ENCODE assay signal across 25 cellular contexts in genomic region chr16:71348262-71349085, GRCh38. TPM values are rescaled to one million over a fixed set of nuclear protein-coding genes. Genes with fewer than 3 reads are reported as not detected.
DNase-seq lines count a peak whose midpoint lies in the region; ATAC-seq and FAIRE-seq lines count a peak whose summit lies in the region.
"Had no signal": no experiment of that assay in that cellular context is flagged by ENCODE, and none has a peak within 500 bp of the region (broad histone marks: within the 10 kb centered on the region; RNA-seq: fewer than 3 reads in every experiment).

No MANE protein-coding gene starts in this region.

- H3K27me3 ChIP-seq in CD8-positive, alpha-beta memory T cell (ENCODE audit: insufficient read depth, low read length, poor library complexity, severe bottlenecking) = no peaks in the 10 kb centered on the region
- H3K27me3 ChIP-seq: BLaER1 treated with 17β-estradiol and CSF1 and Interleukin-3, amounts not matched to agents 10 nM and 100 nM; SJSA1 had no signal

- peak; percentile 49 for FAIRE-seq in HTR-8/SVneo (lab: Jason Lieb, UNC)
- FAIRE-seq: A549, GM19239, H54 had no signal

- no peaks in the 10 kb centered on the region for H3K36me3 ChIP-seq in CD8-positive, alpha-beta memory T cell (ENCODE audit: insufficient read depth, low read length)
- H3K36me3 ChIP-seq: BLaER1 treated with 17β-estradiol and CSF1 and Interleukin-3, amounts not matched to agents 10 nM and 100 nM; SJSA1 had no signal

- no peaks in the 10 kb centered on the region for H3K4me1 Mint-ChIP-seq in CD8-positive, alpha-beta memory T cell
- H3K4me1 Mint-ChIP-seq: IgD-negative memory B cell had no signal

- H3K9me3 Mint-ChIP-seq in CD8-positive, alpha-beta memory T cell = no peaks in the 10 kb centered on the region
- H3K9me3 Mint-ChIP-seq: CD4-positive, alpha-beta T cell; IgD-negative memory B cell had no signal

- H3K27me3 Mint-ChIP-seq in CD8-positive, alpha-beta memory T cell = peaks cover 7 to 16% of the 10 kb centered on the region in 2 donors

- H3K4me1 ChIP-seq in CD8-positive, alpha-beta memory T cell (ENCODE audit: insufficient read depth, low read length) = no peaks in the 10 kb centered on the region
- H3K4me1 ChIP-seq: A549; BLaER1 treated with 17β-estradiol and CSF1 and Interleukin-3, amounts not matched to agents 10 nM and 100 nM had no signal

- H3K4me3 Mint-ChIP-seq in CD8-positive, alpha-beta memory T cell = no peak overlapping the region
- H3K4me3 Mint-ChIP-seq: CD4-positive, alpha-beta T cell; IgD-negative memory B cell had no signal

- CTCF ChIA-PET in CD8-positive, alpha-beta memory T cell (lab: Charles Lee) = interaction anchor here (0.7 to 1.8 kb wide), 3 partner anchors 9 to 172 kb away, joined by 3 to 5 read pairs (median 4); partner anchors contain the start of gene CALB2

- POLR2A ChIA-PET in CD8-positive, alpha-beta memory T cell (lab: Charles Lee) = no interaction called here

- no peak for ATAC-seq in left lobe of liver
- no peak for ATAC-seq in GM21447 (IDR thresholded peaks at IDR 0.05; ENCODE audit: unreplicated experiment)
- ATAC-seq: A549 had no signal

- DNase-seq in activated CD8-positive, alpha-beta memory T cell treated with anti-CD3 and anti-CD28 coated beads, Interleukin-2, amount 50 U/mL, for 48 hours = peak; percentile 20
- no peak for DNase-seq in activated CD8-positive, alpha-beta memory T cell treated with anti-CD3 and anti-CD28 coated beads, Interleukin-2, amount 50 U/mL, for 4 hours
- DNase-seq in HTR-8/SVneo (ENCODE audit: insufficient read length, low spot score) (no peak), left lobe of liver (ENCODE audit: low spot score) (peak; percentile 36), NCI-H1694 (lab: John Stamatoyannopoulos, UW) (no peak)
- no peak for DNase-seq in CD8-positive, alpha-beta memory T cell
- DNase-seq: AML-193; CD4-positive, alpha-beta T cell; COR-L47; MM.1S; NCI-H1048; NCI-H1694 treated with DMSO at 0.1 percent for 48 hours; NCI-H2081; NCI-H2227 treated with DMSO at 0.1 percent for 48 hours; NCI-H69; Right ventricle myocardium superior; RPMI8226 had no signal

- no peaks in the 10 kb centered on the region for H3K9me3 ChIP-seq in CD8-positive, alpha-beta memory T cell (ENCODE audit: low read length)
- H3K9me3 ChIP-seq: A549; BLaER1 treated with 17β-estradiol and CSF1 and Interleukin-3, amounts not matched to agents 10 nM and 100 nM; SJSA1 had no signal

- no peaks in the 10 kb centered on the region for H3K36me3 Mint-ChIP-seq in CD8-positive, alpha-beta memory T cell

- no peak overlapping the region for H3K27ac ChIP-seq in CD8-positive, alpha-beta memory T cell (ENCODE audit: low read depth, low read length)
- H3K27ac ChIP-seq: A549; BLaER1 treated with 17β-estradiol and CSF1 and Interleukin-3, amounts not matched to agents 10 nM and 100 nM; KMS-11; SJSA1 had no signal

- H3K4me3 ChIP-seq in CD8-positive, alpha-beta memory T cell (ENCODE audit: low read length) = no peak overlapping the region
- H3K4me3 ChIP-seq: A549; BLaER1 treated with 17β-estradiol and CSF1 and Interleukin-3, amounts not matched to agents 10 nM and 100 nM; SJSA1 had no signal

- no peak overlapping the region for H3K27ac Mint-ChIP-seq in CD8-positive, alpha-beta memory T cell
- H3K27ac Mint-ChIP-seq: CD4-positive, alpha-beta T cell; IgD-negative memory B cell had no signal

RNA-seq across cellular contexts. Expression of gene CALB2, which starts 10.0 kb away (rescaled TPM):
- not detected for total RNA-seq in left lobe of liver
- total RNA-seq in CD8-positive, alpha-beta memory T cell = not detected
- not detected for polyA plus RNA-seq in CD8-positive, alpha-beta memory T cell
- total RNA-seq: CD4-positive, alpha-beta T cell had no signal
- polyA plus RNA-seq: IgD-negative memory B cell had no signal

RNA-seq across cellular contexts. Expression of gene CMTR2, which starts 59.3 kb away (rescaled TPM):
- total RNA-seq in left lobe of liver = 9.3 TPM
- 10 to 100 TPM; 27.4 to 27.9 TPM for total RNA-seq in CD8-positive, alpha-beta memory T cell
- polyA plus RNA-seq in CD8-positive, alpha-beta memory T cell = 21.7 TPM

Comparison
In these comparisons a context has a peak if more than half of its experiments do, and no peak if none do; other contexts are left out.
1. DNase-seq: peak in activated CD8-positive, alpha-beta memory T cell treated with anti-CD3 and anti-CD28 coated beads, Interleukin-2, amount 50 U/mL, for 48 hours (single experiment) and left lobe of liver (single experiment); none in activated CD8-positive, alpha-beta memory T cell treated with anti-CD3 and anti-CD28 coated beads, Interleukin-2, amount 50 U/mL, for 4 hours (single experiment), HTR-8/SVneo (single experiment), NCI-H1694 (single experiment) and CD8-positive, alpha-beta memory T cell (0 of 5).